8 cellular contexts compared by ENCODE assay signal in the genomic region with DNA sequence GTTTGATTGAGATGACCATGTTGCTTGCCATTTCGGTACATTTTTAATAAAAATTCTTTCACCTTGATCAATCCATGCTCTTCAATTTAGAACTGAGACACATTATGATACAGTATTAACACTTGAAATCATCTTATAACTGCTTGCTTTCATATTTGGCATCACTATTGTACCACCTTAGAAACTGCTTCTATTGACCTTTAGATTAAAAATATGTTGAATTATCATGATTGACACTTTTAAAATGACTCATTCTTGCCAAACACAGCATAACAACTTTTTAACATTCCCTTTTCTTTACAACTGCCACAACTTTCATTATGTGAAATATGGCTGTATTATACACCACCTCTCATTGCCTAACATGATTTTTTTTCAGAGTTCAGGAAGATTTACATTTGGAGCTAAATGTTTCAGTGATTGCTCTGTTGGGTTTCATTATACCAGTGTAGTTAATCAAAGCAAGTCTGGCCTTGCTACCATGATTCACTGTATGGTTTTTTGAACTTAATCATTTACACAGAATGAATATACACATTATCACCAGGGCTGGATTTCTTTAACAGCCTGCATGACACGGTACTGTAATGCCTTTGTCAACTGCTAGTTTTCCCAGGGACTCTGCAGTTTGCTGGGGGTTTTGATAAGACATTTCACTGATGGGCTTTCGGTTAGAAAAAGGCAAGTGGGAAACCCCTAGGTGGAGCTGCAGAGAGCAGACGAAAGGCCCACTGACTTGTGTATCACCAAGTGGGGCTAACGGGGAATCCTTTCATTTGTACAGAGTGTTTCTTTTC.
DNase-seq lines count a peak whose midpoint lies in the region; ATAC-seq, FAIRE-seq and TF ChIP-seq lines count a peak whose summit lies in the region.

No MANE protein-coding gene starts in this region.

- H3K27ac Mint-ChIP-seq in activated CD8-positive, alpha-beta memory T cell treated with anti-CD3 and anti-CD28 coated beads, Interleukin-2, amount 10 ng/mL, durations not matched to agents 7 days and 5 days: no peak overlapping the region
- no peak overlapping the region for H3K27ac Mint-ChIP-seq in mesothelial cell of epicardium

- H3K4me3 Mint-ChIP-seq in activated CD8-positive, alpha-beta memory T cell treated with anti-CD3 and anti-CD28 coated beads, Interleukin-2, amount 10 ng/mL, durations not matched to agents 7 days and 5 days: no peak overlapping the region
- no peak overlapping the region for H3K4me3 Mint-ChIP-seq in mesothelial cell of epicardium

- H3K27me3 ChIP-seq in tibial nerve: no peaks in the 10 kb centered on the region

- H3K9me3 ChIP-seq in tibial nerve: no peaks in the 10 kb centered on the region

- no peak for TF ChIP-seq POLR2A in tibial nerve (IDR thresholded peaks at IDR 0.05)
- no peak for TF ChIP-seq POLR2A in GM12892 (IDR thresholded peaks at IDR 0.05; ENCODE audit: low read depth, low read length)

- peaks cover 9% of the 10 kb centered on the region for H3K4me1 Mint-ChIP-seq in activated CD8-positive, alpha-beta memory T cell treated with anti-CD3 and anti-CD28 coated beads, Interleukin-2, amount 10 ng/mL, durations not matched to agents 7 days and 5 days
- H3K4me1 Mint-ChIP-seq in mesothelial cell of epicardium: peaks cover 11% of the 10 kb centered on the region

- TF ChIP-seq CTCF in tibial nerve (IDR thresholded peaks at IDR 0.05) (peak in 3 of 5 experiments; percentile 32 to 40 (median 38)), mesothelial cell of epicardium (IDR thresholded peaks at IDR 0.05; ENCODE audit: unreplicated experiment) (no peak)

- no peaks in the 10 kb centered on the region for H3K27me3 Mint-ChIP-seq in activated CD8-positive, alpha-beta memory T cell treated with anti-CD3 and anti-CD28 coated beads, Interleukin-2, amount 10 ng/mL, durations not matched to agents 7 days and 5 days
- H3K27me3 Mint-ChIP-seq in mesothelial cell of epicardium (ENCODE audit: low read depth): no peaks in the 10 kb centered on the region

- H3K4me1 ChIP-seq in tibial nerve: peaks cover 0 to 6% (median 0%) of the 10 kb centered on the region in 4 donors

- no peak for FAIRE-seq in GM12892 (lab: Jason Lieb, UNC)

- WGBS in tibial nerve, 2 donors: 39 to 47% methylated on average over 5 of the region's 5 CpGs

- no peak overlapping the region for H3K27ac ChIP-seq in tibial nerve

- peaks cover 2% of the 10 kb centered on the region for H3K9me3 Mint-ChIP-seq in activated CD8-positive, alpha-beta memory T cell treated with anti-CD3 and anti-CD28 coated beads, Interleukin-2, amount 10 ng/mL, durations not matched to agents 7 days and 5 days (ENCODE audit: low read depth)
- H3K9me3 Mint-ChIP-seq in mesothelial cell of epicardium: no peaks in the 10 kb centered on the region

- ATAC-seq in GM18907 (IDR thresholded peaks at IDR 0.05; ENCODE audit: unreplicated experiment): peak; percentile 64
- peak; percentile 67 for ATAC-seq in HG03565 (IDR thresholded peaks at IDR 0.05; ENCODE audit: unreplicated experiment)
- ATAC-seq in activated CD8-positive, alpha-beta memory T cell treated with anti-CD3 and anti-CD28 coated beads, Interleukin-2, amount 10 ng/mL, durations not matched to agents 7 days and 5 days: peak; percentile 42

- DNase-seq in C1 segment of cervical spinal cord (lab: John Stamatoyannopoulos, UW) (peak in 9 of 14 donors; percentile 1 to 74 (median 31)), hypothalamus (lab: John Stamatoyannopoulos, UW) (peak in 32 of 51 donors; percentile 2 to 78 (median 28)), tibial nerve (ENCODE audit: low spot score in 2 of 2) (peak in 1 of 2 donors; percentile 31), GM12892 (ENCODE audit: insufficient read length) (no peak), mesothelial cell of epicardium (ENCODE audit: low spot score in 2 of 2, unreplicated experiment in 2 of 2) (no peak)
- DNase-seq in activated CD8-positive, alpha-beta memory T cell treated with anti-CD3 and anti-CD28 coated beads, Interleukin-2, amount 10 ng/mL, durations not matched to agents 7 days and 5 days: peak; percentile 42

- no peaks in the 10 kb centered on the region for H3K36me3 ChIP-seq in tibial nerve

- no peaks in the 10 kb centered on the region for H3K36me3 Mint-ChIP-seq in activated CD8-positive, alpha-beta memory T cell treated with anti-CD3 and anti-CD28 coated beads, Interleukin-2, amount 10 ng/mL, durations not matched to agents 7 days and 5 days
- no peaks in the 10 kb centered on the region for H3K36me3 Mint-ChIP-seq in mesothelial cell of epicardium

- no peak overlapping the region for H3K4me3 ChIP-seq in tibial nerve

- CTCF ChIA-PET in activated CD8-positive, alpha-beta memory T cell treated with anti-CD3 and anti-CD28 coated beads, Interleukin-2, amount 10 ng/mL, durations not matched to agents 7 days and 5 days (lab: Charles Lee): interaction anchor here (0.8 kb wide), 1 partner anchor 151 kb away, joined by 3 read pairs; no protein-coding TSS in a partner anchor

- no peak for TF ChIP-seq EP300 in tibial nerve (IDR thresholded peaks at IDR 0.05)

Comparison
In these comparisons a context has a peak if more than half of its experiments do, and no peak if none do; other contexts are left out.
1. DNase-seq: peak in C1 segment of cervical spinal cord (9 of 14), activated CD8-positive, alpha-beta memory T cell treated with anti-CD3 and anti-CD28 coated beads, Interleukin-2, amount 10 ng/mL, durations not matched to agents 7 days and 5 days (single experiment) and hypothalamus (32 of 51); none in GM12892 (single experiment) and mesothelial cell of epicardium (0 of 2).
2. Peak in every context shown above with its lines, with median percentiles within 50 percentile points of each other: ATAC-seq.